24 cellular contexts compared by ENCODE assay signal in the genomic region with DNA sequence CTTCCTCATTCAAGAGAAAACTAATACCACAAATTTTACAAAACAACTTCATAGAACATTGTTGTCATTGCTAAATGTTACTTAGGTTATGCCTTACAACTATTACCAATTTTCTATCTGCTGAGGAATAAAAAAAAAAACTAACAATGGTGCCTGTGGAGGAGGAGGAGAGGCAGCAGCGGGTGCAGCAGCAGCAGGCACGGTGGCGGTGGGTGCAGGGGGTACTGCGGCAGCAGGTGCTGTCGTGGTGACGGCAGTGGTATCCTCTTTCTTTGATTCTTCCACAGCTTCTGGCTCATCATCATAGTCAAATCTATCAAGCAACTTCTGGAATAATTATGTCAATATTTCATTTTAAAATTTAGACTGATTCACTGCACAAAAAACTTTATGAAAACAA. TPM values are rescaled to one million over a fixed set of nuclear protein-coding genes. Genes with fewer than 3 reads are reported as not detected.
DNase-seq lines count a peak whose midpoint lies in the region; ATAC-seq and TF ChIP-seq lines count a peak whose summit lies in the region.
"Had no signal": no experiment of that assay in that cellular context is flagged by ENCODE, and none has a peak within 500 bp of the region (broad histone marks: within the 10 kb centered on the region; RNA-seq: fewer than 3 reads in every experiment).

No MANE protein-coding gene starts in this region.

- peak overlapping the region; percentile 22 for H3K27ac Mint-ChIP-seq in activated CD8-positive, alpha-beta T cell treated with anti-CD3 and anti-CD28 coated beads, Interleukin-2, amount 10 ng/mL, durations not matched to agents 7 days and 5 days
- H3K27ac Mint-ChIP-seq in activated CD8-positive, alpha-beta T cell treated with anti-CD3 and anti-CD28 coated beads for 36 hours, result no peak overlapping the region
- H3K27ac Mint-ChIP-seq in CD4-positive, alpha-beta T cell, result peak overlapping the region; percentile 2
- H3K27ac Mint-ChIP-seq in HFFc6 (peak overlapping the region; percentile 40; the same call in 1 of the 2 replicates), memory B cell (peak overlapping the region; percentile 63), WTC11 (no peak overlapping the region)

- H3K9me3 ChIP-seq in CD4-positive, alpha-beta T cell (ENCODE audit: control insufficient read depth, low read length), result no peaks in the 10 kb centered on the region
- H3K9me3 ChIP-seq: BLaER1, SJCRH30 had no signal

- no peak overlapping the region for H3K27ac ChIP-seq in CD4-positive, alpha-beta T cell (ENCODE audit: low read depth, low read length)
- H3K27ac ChIP-seq in coronary artery, result no peak overlapping the region
- H3K27ac ChIP-seq: BLaER1, HL-60, SJCRH30 had no signal

- no peaks in the 10 kb centered on the region for H3K27me3 Mint-ChIP-seq in activated CD8-positive, alpha-beta T cell treated with anti-CD3 and anti-CD28 coated beads, Interleukin-2, amount 10 ng/mL, durations not matched to agents 7 days and 5 days (ENCODE audit: low read depth)
- no peaks in the 10 kb centered on the region for H3K27me3 Mint-ChIP-seq in activated CD8-positive, alpha-beta T cell treated with anti-CD3 and anti-CD28 coated beads for 36 hours
- no peaks in the 10 kb centered on the region for H3K27me3 Mint-ChIP-seq in CD4-positive, alpha-beta T cell
- H3K27me3 Mint-ChIP-seq in HFFc6 (ENCODE audit: insufficient read depth), result no peaks in the 10 kb centered on the region
- H3K27me3 Mint-ChIP-seq in memory B cell, result no peaks in the 10 kb centered on the region
- no peaks in the 10 kb centered on the region for H3K27me3 Mint-ChIP-seq in WTC11 (ENCODE audit: low read depth)
- H3K27me3 Mint-ChIP-seq: CD4-positive, CD25-positive, alpha-beta regulatory T cell had no signal

- POLR2A ChIA-PET in activated CD8-positive, alpha-beta T cell treated with anti-CD3 and anti-CD28 coated beads, Interleukin-2, amount 10 ng/mL, durations not matched to agents 7 days and 5 days (lab: Charles Lee), result no interaction called here
- POLR2A ChIA-PET in activated CD8-positive, alpha-beta T cell treated with anti-CD3 and anti-CD28 coated beads for 36 hours (lab: Charles Lee), result interaction anchor here (0.9 to 1.0 kb wide), 2 partner anchors 9 kb away, joined by 3 read pairs; no protein-coding TSS in a partner anchor
- POLR2A ChIA-PET in CD4-positive, alpha-beta T cell (lab: Charles Lee), result no interaction called here
- POLR2A ChIA-PET in WTC11 (lab: Charles Lee), result no interaction called here

- no peak for DNase-seq in activated CD8-positive, alpha-beta T cell treated with anti-CD3 and anti-CD28 coated beads, Interleukin-2, amount 10 ng/mL, durations not matched to agents 7 days and 5 days
- no peak for DNase-seq in activated CD8-positive, alpha-beta T cell treated with anti-CD3 and anti-CD28 coated beads for 36 hours
- no peak for DNase-seq in CD4-positive, alpha-beta T cell
- no peak for DNase-seq in HFFc6
- DNase-seq in memory B cell (ENCODE audit: low spot score in 2 of 2), result no peak
- DNase-seq in WTC11 (ENCODE audit: low spot score), result no peak
- no peak for DNase-seq in coronary artery (ENCODE audit: low spot score)
- DNase-seq: CD4-positive, CD25-positive, alpha-beta regulatory T cell; COR-L47; DMS 273 treated with DMSO at 0.1 percent for 48 hours; DMS79 treated with DMSO at 0.1 percent for 48 hours; KBM-7; MV-4-11; NCI-H1105; NCI-H146; NCI-H1930; NCI-H446; NCI-H524 treated with DMSO at 0.1 percent for 48 hours; NCI-H774; PC-3; SJCRH30 had no signal

- peaks cover 57% of the 10 kb centered on the region for H3K36me3 Mint-ChIP-seq in activated CD8-positive, alpha-beta T cell treated with anti-CD3 and anti-CD28 coated beads, Interleukin-2, amount 10 ng/mL, durations not matched to agents 7 days and 5 days (ENCODE audit: low read depth)
- peaks cover 42% of the 10 kb centered on the region for H3K36me3 Mint-ChIP-seq in activated CD8-positive, alpha-beta T cell treated with anti-CD3 and anti-CD28 coated beads for 36 hours (ENCODE audit: low read depth)
- H3K36me3 Mint-ChIP-seq in CD4-positive, alpha-beta T cell (ENCODE audit: low read depth), result peaks cover 98% of the 10 kb centered on the region
- H3K36me3 Mint-ChIP-seq in HFFc6 (ENCODE audit: low read depth) (peaks cover 24% of the 10 kb centered on the region; the same call in 1 of the 2 replicates), memory B cell (peaks cover 28% of the 10 kb centered on the region), WTC11 (peaks cover 73% of the 10 kb centered on the region)

- ATAC-seq in activated CD8-positive, alpha-beta T cell treated with anti-CD3 and anti-CD28 coated beads, Interleukin-2, amount 10 ng/mL, durations not matched to agents 7 days and 5 days, result no peak
- no peak for ATAC-seq in activated CD8-positive, alpha-beta T cell treated with anti-CD3 and anti-CD28 coated beads for 36 hours
- ATAC-seq in CD4-positive, alpha-beta T cell (ENCODE audit: poor library complexity), result no peak
- ATAC-seq in memory B cell (ENCODE audit: low read depth) (no peak), WTC11 (no peak)
- ATAC-seq: HCT116, PC-3 had no signal

- peaks cover 3% of the 10 kb centered on the region for H3K4me1 Mint-ChIP-seq in activated CD8-positive, alpha-beta T cell treated with anti-CD3 and anti-CD28 coated beads, Interleukin-2, amount 10 ng/mL, durations not matched to agents 7 days and 5 days (ENCODE audit: low read depth)
- H3K4me1 Mint-ChIP-seq in activated CD8-positive, alpha-beta T cell treated with anti-CD3 and anti-CD28 coated beads for 36 hours (ENCODE audit: low read depth), result peaks cover 8% of the 10 kb centered on the region
- peaks cover 4% of the 10 kb centered on the region for H3K4me1 Mint-ChIP-seq in CD4-positive, alpha-beta T cell (ENCODE audit: low read depth)
- H3K4me1 Mint-ChIP-seq in HFFc6 (ENCODE audit: low read depth) (peaks cover 10% of the 10 kb centered on the region), memory B cell (no peaks in the 10 kb centered on the region), WTC11 (no peaks in the 10 kb centered on the region)

- CTCF ChIA-PET in activated CD8-positive, alpha-beta T cell treated with anti-CD3 and anti-CD28 coated beads, Interleukin-2, amount 10 ng/mL, durations not matched to agents 7 days and 5 days (lab: Charles Lee), result interaction anchor here (0.8 kb wide), 1 partner anchor 9 kb away, joined by 3 read pairs; no protein-coding TSS in a partner anchor
- CTCF ChIA-PET in activated CD8-positive, alpha-beta T cell treated with anti-CD3 and anti-CD28 coated beads for 36 hours (lab: Charles Lee), result interaction anchor here (2.0 kb wide), 1 partner anchor 15 kb away, joined by 8 read pairs; no protein-coding TSS in a partner anchor
- CTCF ChIA-PET in CD4-positive, alpha-beta T cell (lab: Charles Lee), result no interaction called here
- CTCF ChIA-PET in WTC11 (lab: Charles Lee), result interaction anchor here (0.9 kb wide), 1 partner anchor 10 kb away, joined by 3 read pairs; no protein-coding TSS in a partner anchor

- H3K27me3 ChIP-seq in CD4-positive, alpha-beta T cell (ENCODE audit: control insufficient read depth, insufficient read depth, low read length), result no peaks in the 10 kb centered on the region
- H3K27me3 ChIP-seq: BLaER1, SJCRH30 had no signal

- H3K4me3 ChIP-seq in coronary artery, result no peak overlapping the region
- H3K4me3 ChIP-seq: BLaER1, SJCRH30 had no signal

- TF ChIP-seq CTCF in activated CD8-positive, alpha-beta T cell treated with anti-CD3 and anti-CD28 coated beads for 36 hours (IDR thresholded peaks at IDR 0.05), result no peak
- TF ChIP-seq CTCF in CD4-positive, alpha-beta T cell (IDR thresholded peaks at IDR 0.05), result no peak
- TF ChIP-seq CTCF in HFFc6 (IDR thresholded peaks at IDR 0.05) (no peak), WTC11 (IDR thresholded peaks at IDR 0.05) (no peak), coronary artery (IDR thresholded peaks at IDR 0.05) (no peak)

- intact Hi-C loops in activated CD8-positive, alpha-beta T cell treated with anti-CD3 and anti-CD28 coated beads for 36 hours (cut with micrococcal nuclease), result no loop called here
- intact Hi-C loops in CD4-positive, alpha-beta T cell (cut with DNase I, micrococcal nuclease), result no loop called here

- H3K9me3 Mint-ChIP-seq in activated CD8-positive, alpha-beta T cell treated with anti-CD3 and anti-CD28 coated beads, Interleukin-2, amount 10 ng/mL, durations not matched to agents 7 days and 5 days (ENCODE audit: insufficient read depth), result no peaks in the 10 kb centered on the region
- H3K9me3 Mint-ChIP-seq in activated CD8-positive, alpha-beta T cell treated with anti-CD3 and anti-CD28 coated beads for 36 hours, result no peaks in the 10 kb centered on the region
- no peaks in the 10 kb centered on the region for H3K9me3 Mint-ChIP-seq in CD4-positive, alpha-beta T cell
- no peaks in the 10 kb centered on the region for H3K9me3 Mint-ChIP-seq in HFFc6
- H3K9me3 Mint-ChIP-seq in memory B cell, result no peaks in the 10 kb centered on the region
- no peaks in the 10 kb centered on the region for H3K9me3 Mint-ChIP-seq in WTC11
- H3K9me3 Mint-ChIP-seq: CD4-positive, CD25-positive, alpha-beta regulatory T cell had no signal

- no peak overlapping the region for H3K4me3 Mint-ChIP-seq in activated CD8-positive, alpha-beta T cell treated with anti-CD3 and anti-CD28 coated beads, Interleukin-2, amount 10 ng/mL, durations not matched to agents 7 days and 5 days
- H3K4me3 Mint-ChIP-seq in activated CD8-positive, alpha-beta T cell treated with anti-CD3 and anti-CD28 coated beads for 36 hours, result no peak overlapping the region
- H3K4me3 Mint-ChIP-seq in CD4-positive, alpha-beta T cell, result no peak overlapping the region
- no peak overlapping the region for H3K4me3 Mint-ChIP-seq in HFFc6
- H3K4me3 Mint-ChIP-seq in memory B cell, result no peak overlapping the region
- H3K4me3 Mint-ChIP-seq in WTC11, result no peak overlapping the region
- H3K4me3 Mint-ChIP-seq: CD4-positive, CD25-positive, alpha-beta regulatory T cell had no signal

TF ChIP-seq in WTC11, 78 proteins besides CTCF, POLR2A, EP300 and RAD21 (continues in another document):
- TF ChIP-seq ZNF121 (CRISPR knock-in tag; IDR thresholded peaks at IDR 0.05), result no peak

RNA-seq across cellular contexts. Expression of a gene that starts 35.5 kb away (rescaled TPM):
- total RNA-seq in activated CD8-positive, alpha-beta T cell treated with anti-CD3 and anti-CD28 coated beads, Interleukin-2, amount 10 ng/mL, durations not matched to agents 7 days and 5 days, result 10 to 100 TPM; 53.2 TPM
- total RNA-seq in activated CD8-positive, alpha-beta T cell treated with anti-CD3 and anti-CD28 coated beads for 36 hours, result 10 to 100 TPM; 48.6 to 49.3 TPM
- total RNA-seq in CD4-positive, alpha-beta T cell, result 10 to 100 TPM; 56.1 to 57.8 TPM
- 10 to 100 TPM; 21.8 to 28.4 (median 26.3) TPM for total RNA-seq in HFFc6 (2021; fragmentation: NEBNext Ultra II Directional; extraction: Animal tissue kit (Norgen Biotek cat#: 25700))
- 54.0 to 55.9 TPM (median 55.2 TPM) in 3 replicates for total RNA-seq in WTC11 (2021)

RNA-seq across cellular contexts. Expression of a gene that starts 36.9 kb away (rescaled TPM):
- total RNA-seq in activated CD8-positive, alpha-beta T cell treated with anti-CD3 and anti-CD28 coated beads, Interleukin-2, amount 10 ng/mL, durations not matched to agents 7 days and 5 days, result 100 to 1,000 TPM; 229 to 234 TPM
- 100 to 1,000 TPM; 277 to 286 TPM for total RNA-seq in activated CD8-positive, alpha-beta T cell treated with anti-CD3 and anti-CD28 coated beads for 36 hours
- total RNA-seq in CD4-positive, alpha-beta T cell, result 100 to 1,000 TPM; 158 to 161 TPM
- 100 to 1,000 TPM; 236 to 290 (median 281) TPM for total RNA-seq in HFFc6 (2021; fragmentation: NEBNext Ultra II Directional; extraction: Animal tissue kit (Norgen Biotek cat#: 25700))
- 181 to 206 TPM (median 201 TPM) in 3 replicates for total RNA-seq in WTC11 (2021)

Comparison
In these comparisons a context has a peak if more than half of its experiments do, and no peak if none do; other contexts are left out.
1. H3K27ac Mint-ChIP-seq: peak in activated CD8-positive, alpha-beta T cell treated with anti-CD3 and anti-CD28 coated beads, Interleukin-2, amount 10 ng/mL, durations not matched to agents 7 days and 5 days (single experiment), CD4-positive, alpha-beta T cell (single experiment), HFFc6 (single experiment) and memory B cell (single experiment); none in activated CD8-positive, alpha-beta T cell treated with anti-CD3 and anti-CD28 coated beads for 36 hours (single experiment) and WTC11 (single experiment).